ENCODE assay signal across 8 cellular contexts in the genomic region with DNA sequence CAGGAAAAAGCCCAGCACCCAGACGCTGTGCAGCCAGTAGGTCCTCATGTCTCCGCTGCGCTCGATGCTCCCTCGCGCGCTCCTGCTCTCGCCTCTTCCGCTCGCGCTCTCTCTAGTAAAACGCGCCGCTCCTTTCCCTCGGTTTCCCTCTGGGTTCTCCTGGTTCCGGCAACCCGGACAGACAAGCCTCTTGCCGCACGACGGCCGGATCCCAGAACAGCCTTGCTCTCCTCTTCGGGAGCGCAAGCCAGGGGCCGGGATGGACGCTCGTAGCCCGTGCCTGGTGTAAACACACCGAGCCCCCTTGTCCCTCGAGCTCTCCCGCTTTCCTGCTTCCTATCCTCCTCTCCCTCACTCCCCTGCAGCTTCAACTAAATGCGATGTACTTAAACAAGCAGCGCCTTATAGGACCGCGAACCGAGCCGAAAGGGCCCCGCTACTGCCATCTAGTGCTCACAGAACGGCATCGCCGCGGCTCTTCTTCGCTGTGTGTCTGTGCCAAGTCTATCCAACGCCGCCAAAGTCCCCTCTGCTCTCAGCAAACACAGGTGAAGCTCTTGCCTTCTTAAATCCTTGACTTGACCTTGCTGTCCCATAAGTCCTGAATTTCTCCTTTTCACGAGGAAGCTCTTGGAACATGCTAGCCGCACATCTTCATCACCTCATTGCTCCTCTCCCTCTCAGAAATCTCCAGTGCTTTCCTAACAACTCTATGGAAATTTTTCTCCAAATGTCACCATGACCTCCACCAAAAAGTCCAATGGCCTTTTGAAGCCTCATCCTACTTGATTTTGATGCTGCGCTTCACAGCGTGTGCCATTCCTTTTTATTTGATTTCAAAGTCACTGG.
DNase-seq lines count a peak whose midpoint lies in the region; ATAC-seq and TF ChIP-seq lines count a peak whose summit lies in the region.

No MANE protein-coding gene starts in this region.

- peak; percentile 5 for DNase-seq in CMK (ENCODE audit: low read depth)
- DNase-seq in NCI-H2227 (lab: John Stamatoyannopoulos, UW; ENCODE audit: unreplicated experiment), result peak; percentile 88
- DNase-seq in activated CD4-positive, alpha-beta T cell treated with anti-CD3 and anti-CD28 coated beads, Interleukin-2, amount 10 ng/mL, durations not matched to agents 7 days and 5 days, result peak; percentile 55
- DNase-seq in erythroblast (lab: John Stamatoyannopoulos, UW), result peak; percentile 42 to 66
- peak; percentile 13 to 20 for DNase-seq in stimulated activated CD8-positive, alpha-beta memory T cell treated with anti-CD3 and anti-CD28 coated beads, Interleukin-7, amount 100 ng/mL, for 48 hours (ENCODE audit: extremely low read depth in 1 of 2, low read depth in 1 of 2)

- ATAC-seq in GM19395 (IDR thresholded peaks at IDR 0.05; ENCODE audit: unreplicated experiment) (peak; percentile 97), HG03432 (IDR thresholded peaks at IDR 0.05; ENCODE audit: unreplicated experiment) (peak; percentile 98)

- TF ChIP-seq POLR2A in erythroblast (IDR thresholded peaks at IDR 0.05; ENCODE audit: low read length), result no peak

- WGBS in mesodermal cell (ENCODE audit: insufficient coverage in 2 of 2), 2 experiments, result 6% methylated on average over 44 to 47 of the region's 48 CpGs

- H3K4me1 Mint-ChIP-seq in activated CD4-positive, alpha-beta T cell treated with anti-CD3 and anti-CD28 coated beads, Interleukin-2, amount 10 ng/mL, durations not matched to agents 7 days and 5 days, result no peaks in the 10 kb centered on the region

- peaks cover 9% of the 10 kb centered on the region for H3K4me1 ChIP-seq in mesodermal cell (ENCODE audit: control insufficient read depth, insufficient read depth, low read length, poor library complexity, severe bottlenecking)

- POLR2A ChIA-PET in activated CD4-positive, alpha-beta T cell treated with anti-CD3 and anti-CD28 coated beads, Interleukin-2, amount 10 ng/mL, durations not matched to agents 7 days and 5 days (lab: Charles Lee), result no interaction called here

- H3K36me3 ChIP-seq in mesodermal cell (ENCODE audit: control insufficient read depth, insufficient read depth, low read length), result no peaks in the 10 kb centered on the region

- H3K9me3 Mint-ChIP-seq in activated CD4-positive, alpha-beta T cell treated with anti-CD3 and anti-CD28 coated beads, Interleukin-2, amount 10 ng/mL, durations not matched to agents 7 days and 5 days, result no peaks in the 10 kb centered on the region

- H3K27ac Mint-ChIP-seq in activated CD4-positive, alpha-beta T cell treated with anti-CD3 and anti-CD28 coated beads, Interleukin-2, amount 10 ng/mL, durations not matched to agents 7 days and 5 days, result no peak overlapping the region

- no peaks in the 10 kb centered on the region for H3K27me3 Mint-ChIP-seq in activated CD4-positive, alpha-beta T cell treated with anti-CD3 and anti-CD28 coated beads, Interleukin-2, amount 10 ng/mL, durations not matched to agents 7 days and 5 days

- no peak overlapping the region for H3K4me3 Mint-ChIP-seq in activated CD4-positive, alpha-beta T cell treated with anti-CD3 and anti-CD28 coated beads, Interleukin-2, amount 10 ng/mL, durations not matched to agents 7 days and 5 days

- H3K36me3 Mint-ChIP-seq in activated CD4-positive, alpha-beta T cell treated with anti-CD3 and anti-CD28 coated beads, Interleukin-2, amount 10 ng/mL, durations not matched to agents 7 days and 5 days (ENCODE audit: low read depth), result no peaks in the 10 kb centered on the region

- CTCF ChIA-PET in activated CD4-positive, alpha-beta T cell treated with anti-CD3 and anti-CD28 coated beads, Interleukin-2, amount 10 ng/mL, durations not matched to agents 7 days and 5 days (lab: Charles Lee), result no interaction called here

- no peaks in the 10 kb centered on the region for H3K9me3 ChIP-seq in mesodermal cell (ENCODE audit: control insufficient read depth, low read length)

- H3K27ac ChIP-seq in mesodermal cell (ENCODE audit: low read depth, low read length, severe bottlenecking), result peak overlapping the region; percentile 2

- H3K4me3 ChIP-seq in mesodermal cell (ENCODE audit: extremely low read depth, insufficient read depth, low read length, poor library complexity, severe bottlenecking), result peak overlapping the region; percentile 53

Comparison
In these comparisons a context has a peak if more than half of its experiments do, and no peak if none do; other contexts are left out.
1. Peak in every context shown above with its lines: DNase-seq, ATAC-seq, H3K4me3 ChIP-seq and H3K27ac ChIP-seq.
2. DNase-seq: peak in every context shown above with its lines; median percentile 88 in NCI-H2227; 55 in activated CD4-positive, alpha-beta T cell treated with anti-CD3 and anti-CD28 coated beads, Interleukin-2, amount 10 ng/mL, durations not matched to agents 7 days and 5 days; 54 in erythroblast; 16 in stimulated activated CD8-positive, alpha-beta memory T cell treated with anti-CD3 and anti-CD28 coated beads, Interleukin-7, amount 100 ng/mL, for 48 hours; 5 in CMK.